Comparison of ENCODE assay signal across 1 cellular context in the genomic region with DNA sequence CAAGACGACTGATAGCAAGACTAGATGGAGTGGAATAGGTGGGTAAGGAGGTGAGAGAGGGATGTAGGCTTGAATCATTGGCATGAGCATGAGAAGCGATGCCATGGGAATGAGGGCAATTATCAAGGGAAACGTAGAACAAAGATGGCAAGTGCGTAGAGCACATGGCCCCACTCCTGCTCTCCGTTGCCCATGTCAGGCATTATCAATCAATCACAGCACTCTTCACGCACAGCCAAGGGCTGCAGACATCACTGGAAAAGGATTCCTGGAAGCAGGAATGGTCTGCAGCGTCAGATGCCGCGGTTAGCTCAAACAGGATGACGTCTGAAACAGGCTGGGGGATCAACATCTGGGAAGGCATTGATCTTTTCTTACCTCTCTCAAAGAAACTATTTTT.
TF ChIP-seq lines count a peak whose summit lies in the region.

No MANE protein-coding gene starts in this region.

TF ChIP-seq in K562, 482 proteins besides CTCF, POLR2A, EP300 and RAD21 (continued from another document):
- TF ChIP-seq IRF1 (CRISPR knock-in tag; IDR thresholded peaks at IDR 0.05; ENCODE audit: borderline replicate concordance) (no peak), HDAC8 (tag; IDR thresholded peaks at IDR 0.05) (no peak), CHD1 (IDR thresholded peaks at IDR 0.05; ENCODE audit: low read length) (no peak), ZNF239 (CRISPR knock-in tag; IDR thresholded peaks at IDR 0.05) (no peak), ZNF311 (CRISPR knock-in tag; IDR thresholded peaks at IDR 0.05) (no peak), ZNF444 (CRISPR knock-in tag; IDR thresholded peaks at IDR 0.05) (no peak), CREB5 (CRISPR knock-in tag; IDR thresholded peaks at IDR 0.05) (no peak), ZNF766 (CRISPR knock-in tag; conservative IDR thresholded peaks at IDR 0.05) (no peak), SFPQ (IDR thresholded peaks at IDR 0.05; ENCODE audit: low read depth, low read length) (no peak), SRSF9 (IDR thresholded peaks at IDR 0.05; ENCODE audit: borderline replicate concordance, low read depth, low read length) (no peak), ZNF764 (CRISPR knock-in tag; IDR thresholded peaks at IDR 0.05; ENCODE audit: low read depth) (no peak), CTBP1 (IDR thresholded peaks at IDR 0.05; ENCODE audit: borderline replicate concordance) (no peak), ZNF57 (CRISPR knock-in tag; IDR thresholded peaks at IDR 0.05) (no peak), SAFB (IDR thresholded peaks at IDR 0.05; ENCODE audit: borderline replicate concordance, low read depth, low read length) (no peak), PKNOX1 (IDR thresholded peaks at IDR 0.05) (peak; percentile 38), ZBTB17 (CRISPR knock-in tag; IDR thresholded peaks at IDR 0.05) (peak; percentile 69), SRSF3 (IDR thresholded peaks at IDR 0.05; ENCODE audit: insufficient read depth, low read length) (no peak), MCM3 (IDR thresholded peaks at IDR 0.05) (0 out of 2 replicates have a peak, but pooled peaks have one; percentile 34), ZFP1 (CRISPR knock-in tag; IDR thresholded peaks at IDR 0.05) (no peak), ZNF707 (CRISPR knock-in tag; conservative IDR thresholded peaks at IDR 0.05) (no peak), GTF2F1 (IDR thresholded peaks at IDR 0.05; ENCODE audit: low read depth, low read length) (no peak)
- TF ChIP-seq, protein P1, sequence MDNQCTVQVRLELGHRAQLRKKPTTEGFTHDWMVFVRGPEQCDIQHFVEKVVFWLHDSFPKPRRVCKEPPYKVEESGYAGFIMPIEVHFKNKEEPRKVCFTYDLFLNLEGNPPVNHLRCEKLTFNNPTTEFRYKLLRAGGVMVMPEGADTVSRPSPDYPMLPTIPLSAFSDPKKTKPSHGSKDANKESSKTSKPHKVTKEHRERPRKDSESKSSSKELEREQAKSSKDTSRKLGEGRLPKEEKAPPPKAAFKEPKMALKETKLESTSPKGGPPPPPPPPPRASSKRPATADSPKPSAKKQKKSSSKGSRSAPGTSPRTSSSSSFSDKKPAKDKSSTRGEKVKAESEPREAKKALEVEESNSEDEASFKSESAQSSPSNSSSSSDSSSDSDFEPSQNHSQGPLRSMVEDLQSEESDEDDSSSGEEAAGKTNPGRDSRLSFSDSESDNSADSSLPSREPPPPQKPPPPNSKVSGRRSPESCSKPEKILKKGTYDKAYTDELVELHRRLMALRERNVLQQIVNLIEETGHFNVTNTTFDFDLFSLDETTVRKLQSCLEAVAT (IDR thresholded peaks at IDR 0.05), result peak in 1 of 2 experiments; percentile 70; a peak in 1 of 4 replicates
- TF ChIP-seq, protein P2, sequence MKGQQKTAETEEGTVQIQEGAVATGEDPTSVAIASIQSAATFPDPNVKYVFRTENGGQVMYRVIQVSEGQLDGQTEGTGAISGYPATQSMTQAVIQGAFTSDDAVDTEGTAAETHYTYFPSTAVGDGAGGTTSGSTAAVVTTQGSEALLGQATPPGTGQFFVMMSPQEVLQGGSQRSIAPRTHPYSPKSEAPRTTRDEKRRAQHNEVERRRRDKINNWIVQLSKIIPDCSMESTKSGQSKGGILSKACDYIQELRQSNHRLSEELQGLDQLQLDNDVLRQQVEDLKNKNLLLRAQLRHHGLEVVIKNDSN (CRISPR knock-in tag; IDR thresholded peaks at IDR 0.05), result no peak
